In the genomic region with DNA sequence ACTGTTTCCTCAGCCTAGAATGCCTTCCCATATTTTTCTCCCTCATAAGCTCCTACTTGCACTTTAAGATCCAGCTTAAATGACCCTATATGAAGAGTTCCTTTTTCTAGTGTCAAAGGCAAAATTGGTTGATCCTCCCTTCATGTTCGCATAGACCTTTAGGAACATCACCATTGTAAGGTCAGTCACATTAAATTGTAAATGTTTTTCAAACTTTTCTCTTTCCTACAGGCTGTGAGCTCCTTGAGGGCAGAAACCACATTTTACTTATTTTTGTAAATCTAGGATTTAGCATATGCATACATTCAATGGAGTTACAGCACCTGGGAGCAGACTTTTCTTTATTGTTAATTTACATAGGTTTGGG, we compare ENCODE assay signal across 26 cellular contexts. TPM values are rescaled to one million over a fixed set of nuclear protein-coding genes. Genes with fewer than 3 reads are reported as not detected.
"Had no signal": no experiment of that assay in that cellular context is flagged by ENCODE, and none has a peak within 500 bp of the region (broad histone marks: within the 10 kb centered on the region; RNA-seq: fewer than 3 reads in every experiment).

No MANE protein-coding gene starts in this region.

- H3K27ac ChIP-seq: SJSA1 had no signal

- H3K36me3 ChIP-seq: SJSA1 had no signal

- ATAC-seq: activated T-cell treated with anti-CD3 and anti-CD28 coated beads, Interleukin-2, amount 50 U/mL, for 4 hours; T-cell had no signal

- H3K4me3 ChIP-seq: SJSA1 had no signal

- DNase-seq: activated B cell treated with CpG ODN at 0.5 μM for 24 hours; activated CD4-positive, alpha-beta memory T cell treated with anti-CD3 and anti-CD28 coated beads for 36 hours; activated CD4-positive, alpha-beta T cell treated with anti-CD3 and anti-CD28 coated beads, Interleukin-2, amount 10 ng/mL, durations not matched to agents 7 days and 5 days; activated CD8-positive, alpha-beta memory T cell treated with anti-CD3 and anti-CD28 coated beads for 24 hours; activated gamma-delta T cell treated with Interleukin-2 at 50 U/mL for 16 hours; activated naive CD4-positive, alpha-beta T cell treated with anti-CD3 and anti-CD28 coated beads, Interleukin-2, amount 10 ng/mL, durations not matched to agents 7 days and 5 days; activated naive CD8-positive, alpha-beta T cell treated with anti-CD3 and anti-CD28 coated beads for 36 hours; activated T-cell treated with anti-CD3 and anti-CD28 coated beads, Interleukin-2, amount 50 U/mL, for 4 hours; central memory CD4-positive, alpha-beta T cell; Kasumi-1; KBM-7; NCI-H1105; NCI-H1436; NCI-H1694 treated with DMSO at 0.1 percent for 48 hours; NCI-H2029 treated with DMSO at 0.1 percent for 48 hours; NCI-H345; NCI-H510A; NCI-H526 treated with DMSO at 0.1 percent for 48 hours; NCI-H82; T-cell; T-helper 2 cell; T1000 had no signal

- H3K9me3 ChIP-seq: SJSA1 had no signal

- H3K27me3 ChIP-seq: SJSA1 had no signal

RNA-seq across cellular contexts. Expression of a gene that starts 0.8 kb away (rescaled TPM):
- total RNA-seq: activated B cell treated with CpG ODN at 0.5 μM for 24 hours; activated CD4-positive, alpha-beta memory T cell treated with anti-CD3 and anti-CD28 coated beads for 36 hours; activated CD4-positive, alpha-beta T cell treated with anti-CD3 and anti-CD28 coated beads, Interleukin-2, amount 10 ng/mL, durations not matched to agents 7 days and 5 days; activated naive CD8-positive, alpha-beta T cell treated with anti-CD3 and anti-CD28 coated beads for 36 hours; activated T-cell treated with anti-CD3 and anti-CD28 coated beads, Interleukin-2, amount 50 U/mL, for 4 hours; OCI-LY7; RPMI7951; SJSA1; T-cell had no signal
- polyA plus RNA-seq: adipose tissue had no signal
